Comparison of ENCODE assay signal across 29 cellular contexts in the genomic region with DNA sequence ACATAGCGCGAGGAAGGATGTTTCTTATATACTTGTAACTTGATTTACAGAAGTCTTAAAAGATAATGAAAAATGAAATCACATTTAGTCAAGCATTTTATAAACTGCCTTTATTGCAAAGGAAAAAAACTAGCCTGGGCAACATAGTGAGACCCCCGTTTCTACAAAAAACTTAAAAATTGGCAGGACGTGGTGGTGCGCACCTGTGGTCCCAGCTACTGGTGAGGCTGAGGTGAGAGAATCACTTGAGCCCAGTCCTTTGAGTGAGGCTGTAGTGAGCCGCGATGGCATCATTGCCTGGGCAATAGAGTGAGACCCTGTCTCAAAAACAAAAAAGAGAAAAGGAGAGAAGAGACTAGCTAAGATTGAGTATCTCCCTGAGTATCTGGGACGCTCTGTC.
"Had no signal": no experiment of that assay in that cellular context is flagged by ENCODE, and none has a peak within 500 bp of the region (broad histone marks: within the 10 kb centered on the region; RNA-seq: fewer than 3 reads in every experiment).

No MANE protein-coding gene starts in this region.

- H3K9me3 ChIP-seq: heart left ventricle had no signal

- H3K36me3 Mint-ChIP-seq: activated naive CD8-positive, alpha-beta T cell had no signal

- H3K27ac Mint-ChIP-seq: activated CD8-positive, alpha-beta T cell treated with anti-CD3 and anti-CD28 coated beads for 36 hours; activated naive CD8-positive, alpha-beta T cell; activated T-helper 17 cell treated with anti-CD3 and anti-CD28 coated beads, Interleukin-2, amount 50 U/mL, for 72 hours; dendritic cell treated with granulocyte-macrophage colony-stimulating factor and Interleukin-4, amounts not matched to agents 40 ng/mL and 50 ng/mL, for 4 days; endodermal cell; T-helper 17 cell; T-helper 2 cell treated with Interferon-gamma antibody and Interleukin-4, amounts not matched to agents 5 μg/mL and 100 μg/mL, for 36 hours had no signal

- H3K4me1 ChIP-seq: heart left ventricle had no signal

- ATAC-seq: activated CD8-positive, alpha-beta T cell treated with anti-CD3 and anti-CD28 coated beads for 36 hours; activated T-cell treated with anti-CD3 and anti-CD28 coated beads, Interleukin-2, amount 50 U/mL, for 4 hours; activated T-helper 17 cell treated with anti-CD3 and anti-CD28 coated beads, Interleukin-2, amount 50 U/mL, for 72 hours; esophagus mucosa; heart left ventricle; T-helper 17 cell had no signal

- H3K27me3 ChIP-seq: brain microvascular endothelial cell had no signal

- DNase-seq: activated CD4-positive, alpha-beta T cell treated with anti-CD3 and anti-CD28 coated beads for 1 hour; activated CD4-positive, alpha-beta T cell treated with anti-CD3 and anti-CD28 coated beads for 4 hours; activated CD4-positive, alpha-beta T cell treated with anti-CD3 and anti-CD28 coated beads, Interleukin-2, amount 50 U/mL, for 1 hour; activated CD4-positive, alpha-beta T cell treated with anti-CD3 and anti-CD28 coated beads, Interleukin-2, amount 50 U/mL, for 48 hours; activated CD8-positive, alpha-beta memory T cell treated with anti-CD3 and anti-CD28 coated beads for 24 hours; activated CD8-positive, alpha-beta T cell treated with anti-CD3 and anti-CD28 coated beads for 36 hours; activated effector memory CD4-positive, alpha-beta T cell treated with Interleukin-2 at 50 U/mL for 16 hours; activated gamma-delta T cell treated with Interleukin-2 at 50 U/mL for 16 hours; activated naive CD4-positive, alpha-beta T cell treated with anti-CD3 and anti-CD28 coated beads, Interleukin-2, amount 50 U/mL, for 16 hours; activated naive CD4-positive, alpha-beta T cell treated with Interleukin-2 at 50 U/mL for 16 hours; activated T-cell treated with anti-CD3 and anti-CD28 coated beads, Interleukin-2, amount 50 U/mL, for 4 hours; amniotic stem cell; anterior cingulate cortex; brain microvascular endothelial cell; dorsolateral prefrontal cortex; effector memory CD4-positive, alpha-beta T cell; endodermal cell; foreskin fibroblast; heart left ventricle; T-helper 1 cell; T-helper 17 cell; T1000 had no signal

- H3K27ac ChIP-seq: brain microvascular endothelial cell, coronary artery, dorsolateral prefrontal cortex, heart left ventricle had no signal

- H3K4me3 ChIP-seq: coronary artery, dorsolateral prefrontal cortex, heart left ventricle had no signal

- H3K36me3 ChIP-seq: brain microvascular endothelial cell, heart left ventricle had no signal

- H3K4me1 Mint-ChIP-seq: activated T-helper 17 cell treated with anti-CD3 and anti-CD28 coated beads, Interleukin-2, amount 50 U/mL, for 72 hours; central memory CD8-positive, alpha-beta T cell; endodermal cell had no signal

- H3K9me3 Mint-ChIP-seq: activated CD8-positive, alpha-beta T cell treated with anti-CD3 and anti-CD28 coated beads for 36 hours; activated T-cell treated with anti-CD3 and anti-CD28 coated beads, Interleukin-2, amount 50 U/mL, for 4 hours; activated T-helper 17 cell treated with anti-CD3 and anti-CD28 coated beads, Interleukin-2, amount 50 U/mL, for 72 hours; central memory CD8-positive, alpha-beta T cell; dendritic cell treated with granulocyte-macrophage colony-stimulating factor and Interleukin-4, amounts not matched to agents 40 ng/mL and 50 ng/mL, for 4 days; endodermal cell; T-helper 2 cell treated with Interferon-gamma antibody and Interleukin-4, amounts not matched to agents 5 μg/mL and 100 μg/mL, for 36 hours had no signal

- H3K4me3 Mint-ChIP-seq: activated CD8-positive, alpha-beta T cell treated with anti-CD3 and anti-CD28 coated beads for 36 hours; activated naive CD8-positive, alpha-beta T cell; activated T-cell treated with anti-CD3 and anti-CD28 coated beads, Interleukin-2, amount 50 U/mL, for 4 hours; activated T-helper 17 cell treated with anti-CD3 and anti-CD28 coated beads, Interleukin-2, amount 50 U/mL, for 72 hours; central memory CD8-positive, alpha-beta T cell; dendritic cell treated with granulocyte-macrophage colony-stimulating factor and Interleukin-4, amounts not matched to agents 40 ng/mL and 50 ng/mL, for 4 days; endodermal cell; T-helper 17 cell; T-helper 2 cell treated with Interferon-gamma antibody and Interleukin-4, amounts not matched to agents 5 μg/mL and 100 μg/mL, for 36 hours had no signal
